In the genomic region with DNA sequence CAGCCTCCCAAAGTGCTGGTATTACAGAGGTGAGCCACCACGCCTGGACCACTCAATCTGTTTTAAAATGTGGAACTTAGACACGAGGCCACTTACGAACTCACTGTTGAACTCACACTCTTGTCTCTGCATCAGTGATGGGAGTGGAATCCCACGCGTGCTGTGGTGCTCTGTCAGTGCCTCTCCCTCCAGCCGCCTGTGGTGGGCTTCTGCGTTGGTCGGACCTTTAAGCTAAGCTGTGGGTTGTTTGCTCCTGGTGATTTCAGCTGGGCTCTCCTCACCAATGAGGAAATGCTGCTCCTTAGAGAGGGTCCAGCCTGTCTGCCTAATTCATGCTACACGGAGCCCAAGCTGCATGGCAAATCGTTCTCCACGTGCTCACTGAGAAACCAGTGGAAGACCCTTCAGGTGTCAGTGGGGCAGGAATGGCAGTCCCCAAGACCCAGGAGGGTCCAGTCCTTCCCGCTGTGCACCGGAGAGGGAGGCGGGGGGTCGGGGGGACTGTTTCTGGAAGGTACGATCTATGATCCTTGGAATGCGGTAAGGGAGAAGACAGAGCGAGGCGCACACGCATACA, we compare ENCODE assay signal across 22 cellular contexts. TPM values are rescaled to one million over a fixed set of nuclear protein-coding genes. Genes with fewer than 3 reads are reported as not detected.
A peak's percentile ranks its signal among the peaks of the same experiment; 100 is the strongest.
DNase-seq lines count a peak whose midpoint lies in the region; ATAC-seq, FAIRE-seq and TF ChIP-seq lines count a peak whose summit lies in the region.
"Had no signal": no experiment of that assay in that cellular context is flagged by ENCODE, and none has a peak within 500 bp of the region (broad histone marks: within the 10 kb centered on the region; RNA-seq: fewer than 3 reads in every experiment).

No MANE protein-coding gene starts in this region.

- peaks cover 32% of the 10 kb centered on the region for H3K36me3 Mint-ChIP-seq in endothelial cell (ENCODE audit: low read depth, unreplicated experiment)

- CTCF ChIA-PET in PC-9 (lab: Charles Lee), result no interaction called here

- H3K36me3 ChIP-seq in PC-9 (ENCODE audit: low read depth) (peaks cover 14% of the 10 kb centered on the region; the same call in 1 of the 2 replicates), ovary (no peaks in the 10 kb centered on the region), aorta (ENCODE audit: control insufficient read depth in 1 of 2, insufficient read depth in 2 of 2, low read length in 1 of 2) (peaks cover 0 to 5% of the 10 kb centered on the region in 2 donors)

- H3K9me2 ChIP-seq in PC-9 (ENCODE audit: insufficient read depth), result no peaks in the 10 kb centered on the region

- H3K4me1 Mint-ChIP-seq in endothelial cell (ENCODE audit: unreplicated experiment), result no peaks in the 10 kb centered on the region

- no peak overlapping the region for H3K4me2 ChIP-seq in PC-9
- H3K4me2 ChIP-seq: BLaER1 had no signal

- WGBS in ovary, 3 donors, result 96% methylated on average over 20 of the region's 20 CpGs
- 96 to 97% methylated on average over 20 of the region's 20 CpGs for WGBS in aorta, 2 donors

- H3K4me1 ChIP-seq in PC-9 (replicated peaks; ENCODE audit: insufficient read depth) (no peaks in the 10 kb centered on the region), ovary (ENCODE audit: insufficient read depth) (no peaks in the 10 kb centered on the region), aorta (ENCODE audit: control insufficient read depth in 1 of 2, insufficient read depth in 2 of 2, low read length in 2 of 2) (no peaks in the 10 kb centered on the region)
- H3K4me1 ChIP-seq: Caco-2 had no signal

- no peaks in the 10 kb centered on the region for H3K27me3 ChIP-seq in PC-9 (ENCODE audit: insufficient read depth, low read depth)
- no peaks in the 10 kb centered on the region for H3K27me3 ChIP-seq in ovary
- H3K27me3 ChIP-seq in aorta (ENCODE audit: control insufficient read depth in 1 of 2, insufficient read depth in 2 of 2, low read length in 1 of 2), result no peaks in the 10 kb centered on the region
- H3K27me3 ChIP-seq: BLaER1, MG63 had no signal

- H3K27ac ChIP-seq in PC-9 (no peak overlapping the region), ovary (no peak overlapping the region), aorta (ENCODE audit: low read depth in 1 of 2, low read length in 2 of 2) (no peak overlapping the region)
- H3K27ac ChIP-seq: BLaER1 had no signal

- no peak for TF ChIP-seq EP300 in ovary (IDR thresholded peaks at IDR 0.05)

- intact Hi-C loops in PC-9 (cut with micrococcal nuclease; ENCODE audit: unreplicated experiment), result no loop called here
- intact Hi-C loops in ovary (cut with DNase I), result no loop called here
- intact Hi-C loops in aorta (cut with DNase I), result no loop called here

- H3K9me3 Mint-ChIP-seq in endothelial cell (ENCODE audit: unreplicated experiment), result no peaks in the 10 kb centered on the region
- H3K9me3 Mint-ChIP-seq: CD4-positive, alpha-beta T cell had no signal

- no peak overlapping the region for H2AFZ ChIP-seq in PC-9

- H3K27ac Mint-ChIP-seq in endothelial cell (ENCODE audit: unreplicated experiment), result no peak overlapping the region
- H3K27ac Mint-ChIP-seq: CD4-positive, alpha-beta T cell had no signal

- ATAC-seq in aorta (ENCODE audit: low FRiP score) (no peak), GM21737 (IDR thresholded peaks at IDR 0.05; ENCODE audit: unreplicated experiment) (no peak), HG02588 (IDR thresholded peaks at IDR 0.05; ENCODE audit: unreplicated experiment) (no peak)
- ATAC-seq: HepG2, K562 had no signal

- H3K27me3 Mint-ChIP-seq in endothelial cell (ENCODE audit: unreplicated experiment), result no peaks in the 10 kb centered on the region
- H3K27me3 Mint-ChIP-seq: CD4-positive, alpha-beta T cell had no signal

- H3F3A ChIP-seq in PC-9 (ENCODE audit: insufficient read depth, low read depth), result peaks cover 17% of the 10 kb centered on the region; the same call in 1 of the 2 replicates

- H3K4me3 Mint-ChIP-seq in endothelial cell (ENCODE audit: unreplicated experiment), result peak overlapping the region; percentile 10
- H3K4me3 Mint-ChIP-seq: CD4-positive, alpha-beta T cell had no signal

- no peak for TF ChIP-seq POLR2A in GM12892 (IDR thresholded peaks at IDR 0.05; ENCODE audit: low read depth, low read length)
- no peak for TF ChIP-seq POLR2A in ovary (IDR thresholded peaks at IDR 0.05)

- no peak for TF ChIP-seq CTCF in PC-9 (conservative IDR thresholded peaks at IDR 0.05)
- no peak for TF ChIP-seq CTCF in endothelial cell (IDR thresholded peaks at IDR 0.05; ENCODE audit: unreplicated experiment)
- no peak for TF ChIP-seq CTCF in ovary (IDR thresholded peaks at IDR 0.05)

- POLR2A ChIA-PET in PC-9 (lab: Charles Lee; ENCODE audit: unreplicated experiment), result no interaction called here

- no peaks in the 10 kb centered on the region for H3K9me3 ChIP-seq in PC-9 (ENCODE audit: insufficient read depth, low read depth)
- no peaks in the 10 kb centered on the region for H3K9me3 ChIP-seq in ovary
- H3K9me3 ChIP-seq in aorta (ENCODE audit: control insufficient read depth, low read length), result no peaks in the 10 kb centered on the region
- H3K9me3 ChIP-seq: BLaER1, Caco-2 had no signal

- peaks cover 19% of the 10 kb centered on the region for H3K79me2 ChIP-seq in PC-9 (ENCODE audit: low read depth)

- peaks cover 52% of the 10 kb centered on the region for H4K20me1 ChIP-seq in PC-9 (ENCODE audit: insufficient read depth)

- no peak for FAIRE-seq in GM12892 (lab: Jason Lieb, UNC)
- FAIRE-seq: GM18507, GM19239, H54, HepG2, K562 had no signal

- DNase-seq in GM12892 (ENCODE audit: insufficient read length) (peak; percentile 12), PC-9 (no peak), endothelial cell (ENCODE audit: low spot score) (no peak), ovary (peak in 3 of 5 donors; percentile 5 to 24 (median 15)), aorta (no peak)
- DNase-seq in activated naive CD4-positive, alpha-beta T cell treated with anti-CD3 and anti-CD28 coated beads, Interleukin-2, amount 50 U/mL, for 16 hours, result no peak
- DNase-seq: DMS153, MG63, NCI-H1417 treated with DMSO at 0.1 percent for 48 hours, NCI-H187 treated with DMSO at 0.1 percent for 48 hours, NCI-H2107, NCI-H748 treated with DMSO at 0.1 percent for 48 hours had no signal

- BruUV-seq in PC-9 (replicated peaks; lab: Mats Ljungman, UMichigan), result TSS peak; percentile 14

- H3K4me3 ChIP-seq in PC-9, result no peak overlapping the region
- H3K4me3 ChIP-seq in ovary, result no peak overlapping the region
- H3K4me3 ChIP-seq in aorta (ENCODE audit: low read length in 2 of 2), result no peak overlapping the region
- H3K4me3 ChIP-seq: BLaER1, K562, MG63 had no signal

RNA-seq across cellular contexts. Expression of a gene that starts 17.9 kb away (rescaled TPM):
- polyA plus RNA-seq in GM12892 (2012; ENCODE audit: missing spikeins), result 13.1 TPM
- 51.7 and 66.6 TPM in 2 replicates for total RNA-seq in PC-9 (2021)
- total RNA-seq in endothelial cell (ENCODE audit: unreplicated experiment), result 21.7 TPM
- 10 to 100 TPM; 14.3 to 49.0 (median 42.9) TPM for total RNA-seq in ovary
- polyA plus RNA-seq in ovary, result 10 to 100 TPM; 22.6 to 34.0 TPM
- 10 to 100 TPM in 1 of 2 donors, 1 to 10 TPM in 1; 6.6 to 13.7 TPM for total RNA-seq in aorta
- 10 to 100 TPM; 14.5 to 16.2 TPM for polyA plus RNA-seq in aorta

RNA-seq across cellular contexts. Expression of a gene that starts 18.4 kb away (rescaled TPM):
- 22.8 TPM for polyA plus RNA-seq in GM12892 (2012; ENCODE audit: missing spikeins)
- total RNA-seq in PC-9 (2021), result 63.2 and 78.9 TPM in 2 replicates
- total RNA-seq in endothelial cell (ENCODE audit: unreplicated experiment), result 30.7 TPM
- 10 to 100 TPM; 16.3 to 41.0 (median 26.0) TPM for total RNA-seq in ovary
- polyA plus RNA-seq in ovary, result 10 to 100 TPM; 12.9 to 14.7 TPM
- 10 to 100 TPM; 12.4 to 16.6 TPM for total RNA-seq in aorta
- 10 to 100 TPM in 1 of 2 donors, 1 to 10 TPM in 1; 4.1 to 16.8 TPM for polyA plus RNA-seq in aorta

Comparison
In these comparisons a context has a peak if more than half of its experiments do, and no peak if none do; other contexts are left out.
1. DNase-seq: peak in GM12892 (single experiment) and ovary (3 of 5); none in PC-9 (0 of 2), endothelial cell (single experiment), aorta (0 of 2) and activated naive CD4-positive, alpha-beta T cell treated with anti-CD3 and anti-CD28 coated beads, Interleukin-2, amount 50 U/mL, for 16 hours (single experiment).